In the genomic region with DNA sequence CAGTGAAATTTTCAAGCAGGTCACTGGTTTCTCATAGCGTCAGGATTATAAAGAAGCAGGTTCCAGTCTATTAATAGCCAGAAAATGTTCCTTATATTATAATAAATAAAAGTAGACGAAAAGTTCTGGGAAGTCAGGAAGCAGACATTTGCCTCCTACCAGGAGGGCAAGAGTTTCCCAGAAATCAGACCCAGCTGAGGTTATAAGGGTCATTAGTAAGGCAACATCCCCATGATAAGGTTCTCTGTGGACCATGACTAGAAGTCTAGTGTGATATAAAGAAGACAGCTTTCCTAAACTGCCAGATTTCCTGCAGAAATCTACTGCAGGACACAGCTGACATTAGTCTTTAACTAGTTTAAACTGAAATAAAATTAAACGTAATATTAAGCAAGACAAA, we compare ENCODE assay signal across 30 cellular contexts.
"Had no signal": no experiment of that assay in that cellular context is flagged by ENCODE, and none has a peak within 500 bp of the region (broad histone marks: within the 10 kb centered on the region; RNA-seq: fewer than 3 reads in every experiment).

No MANE protein-coding gene starts in this region.

- ATAC-seq: activated CD8-positive, alpha-beta T cell treated with anti-CD3 and anti-CD28 coated beads for 36 hours; activated T-cell treated with anti-CD3 and anti-CD28 coated beads, Interleukin-2, amount 50 U/mL, for 72 hours; activated T-helper 17 cell treated with anti-CD3 and anti-CD28 coated beads, Interleukin-2, amount 50 U/mL, for 72 hours had no signal

- DNase-seq: activated CD4-positive, alpha-beta T cell treated with anti-CD3 and anti-CD28 coated beads, Interleukin-2, amount 10 ng/mL, durations not matched to agents 24 days and 14 days; activated CD4-positive, alpha-beta T cell treated with anti-CD3 and anti-CD28 coated beads, Interleukin-2, amount 50 U/mL, for 4 hours; activated CD8-positive, alpha-beta T cell treated with anti-CD3 and anti-CD28 coated beads for 36 hours; activated effector memory CD4-positive, alpha-beta T cell treated with anti-CD3 and anti-CD28 coated beads, Interleukin-2, amount 50 U/mL, for 16 hours; activated naive CD4-positive, alpha-beta T cell; activated naive CD4-positive, alpha-beta T cell treated with anti-CD3 and anti-CD28 coated beads, Interleukin-2, amount 50 U/mL, for 16 hours; activated naive CD8-positive, alpha-beta T cell treated with anti-CD3 and anti-CD28 coated beads for 36 hours; activated T-cell treated with anti-CD3 and anti-CD28 coated beads, Interleukin-2, amount 50 U/mL, for 1 hour; activated T-cell treated with anti-CD3 and anti-CD28 coated beads, Interleukin-2, amount 50 U/mL, for 72 hours; amniotic stem cell; aorta; brain microvascular endothelial cell; Kasumi-1; KG1; MG63; NCI-H1048; NCI-H1436 treated with DMSO at 0.1 percent for 48 hours; NCI-H1694 treated with DMSO at 0.1 percent for 48 hours; NCI-H2029 treated with DMSO at 0.1 percent for 48 hours; NCI-H2107; NCI-H2171; NCI-H510A; NCI-H526; NCI-H748 treated with DMSO at 0.1 percent for 48 hours; PC-9; Right ventricle myocardium superior; SW 1271; T-helper 1 cell; T1000 had no signal

- H3K27ac Mint-ChIP-seq: activated CD4-positive, alpha-beta T cell treated with anti-CD3 and anti-CD28 coated beads, Interleukin-2, amount 10 ng/mL, durations not matched to agents 24 days and 14 days; activated CD8-positive, alpha-beta T cell treated with anti-CD3 and anti-CD28 coated beads for 36 hours; activated naive CD8-positive, alpha-beta T cell treated with anti-CD3 and anti-CD28 coated beads for 36 hours; activated T-cell treated with anti-CD3 and anti-CD28 coated beads, Interleukin-2, amount 50 U/mL, for 72 hours; activated T-helper 17 cell treated with anti-CD3 and anti-CD28 coated beads, Interleukin-2, amount 50 U/mL, for 72 hours had no signal

- H3K9me3 Mint-ChIP-seq: activated CD8-positive, alpha-beta T cell treated with anti-CD3 and anti-CD28 coated beads for 36 hours; activated naive CD8-positive, alpha-beta T cell treated with anti-CD3 and anti-CD28 coated beads for 36 hours; activated T-helper 17 cell treated with anti-CD3 and anti-CD28 coated beads, Interleukin-2, amount 50 U/mL, for 72 hours had no signal

- H3K4me3 Mint-ChIP-seq: activated CD4-positive, alpha-beta T cell treated with anti-CD3 and anti-CD28 coated beads, Interleukin-2, amount 10 ng/mL, durations not matched to agents 24 days and 14 days; activated CD8-positive, alpha-beta T cell treated with anti-CD3 and anti-CD28 coated beads for 36 hours; activated naive CD8-positive, alpha-beta T cell treated with anti-CD3 and anti-CD28 coated beads for 36 hours; activated T-cell treated with anti-CD3 and anti-CD28 coated beads, Interleukin-2, amount 50 U/mL, for 72 hours; activated T-helper 17 cell treated with anti-CD3 and anti-CD28 coated beads, Interleukin-2, amount 50 U/mL, for 72 hours had no signal
